In genomic region chr17:48002208-48002919, GRCh38 we compare ENCODE assay signal across 9 cellular contexts. TPM values are rescaled to one million over a fixed set of nuclear protein-coding genes. Genes with fewer than 3 reads are reported as not detected.
DNase-seq lines count a peak whose midpoint lies in the region; ATAC-seq and FAIRE-seq lines count a peak whose summit lies in the region.
"Had no signal": no experiment of that assay in that cellular context is flagged by ENCODE, and none has a peak within 500 bp of the region (broad histone marks: within the 10 kb centered on the region; RNA-seq: fewer than 3 reads in every experiment).

No MANE protein-coding gene starts in this region.

- H3K23ac ChIP-seq in trophoblast cell (ENCODE audit: low read length) = no peak overlapping the region

- peak overlapping the region; percentile 54 for H2BK12ac ChIP-seq in trophoblast cell (ENCODE audit: low read length)

- H4K8ac ChIP-seq in trophoblast cell (ENCODE audit: low read depth, low read length) = peak overlapping the region; percentile 54

- no peaks in the 10 kb centered on the region for H3K27me3 ChIP-seq in trophoblast cell (ENCODE audit: insufficient read depth, low read length)

- H3K4ac ChIP-seq in trophoblast cell (ENCODE audit: low read depth, low read length) = peak overlapping the region; percentile 47

- H4K12ac ChIP-seq in trophoblast cell (ENCODE audit: low read depth, low read length) = peak overlapping the region; percentile 87

- no peak for ATAC-seq in GM21515 (IDR thresholded peaks at IDR 0.05; ENCODE audit: unreplicated experiment)

- H3K4me3 ChIP-seq in trophoblast cell (ENCODE audit: low read depth, low read length) = no peak overlapping the region

- peak overlapping the region; percentile 48 for H3K27ac ChIP-seq in trophoblast cell (ENCODE audit: low read depth, low read length)

- H3K79me1 ChIP-seq in trophoblast cell (ENCODE audit: low read length) = peaks cover 14% of the 10 kb centered on the region

- peak overlapping the region; percentile 72 for H2AFZ ChIP-seq in trophoblast cell (ENCODE audit: insufficient read depth, low read length, poor library complexity)

- no peak overlapping the region for H3K4me2 ChIP-seq in trophoblast cell (ENCODE audit: low read length)

- no peak overlapping the region for H3K9ac ChIP-seq in trophoblast cell (ENCODE audit: low read length)

- DNase-seq in DMS53 treated with DMSO at 0.1 percent for 48 hours (lab: John Stamatoyannopoulos, UW; ENCODE audit: unreplicated experiment) = peak; percentile 88
- peak; percentile 60 for DNase-seq in HTR-8/SVneo (ENCODE audit: insufficient read length, low spot score)
- peak; percentile 99 for DNase-seq in SK-MEL-5 (ENCODE audit: low read depth, low spot score)
- peak; percentile 31 for DNase-seq in fibroblast of the conjunctiva (ENCODE audit: low read depth)
- DNase-seq in trophoblast cell = peak in 1 of 2 donors; percentile 35
- DNase-seq in HuH-7.5 (ENCODE audit: low spot score) = no peak
- DNase-seq in activated CD4-positive, alpha-beta T cell treated with anti-CD3 and anti-CD28 coated beads, Interleukin-2, amount 50 U/mL, for 48 hours = no peak

- in situ Hi-C loops in SK-MEL-5 (cut with HindIII; ENCODE audit: low pct_unique_long_range_greater_than_20kb, low sequenced_read_pairs) = no loop called here

- H3K79me2 ChIP-seq in trophoblast cell (ENCODE audit: control insufficient read depth, insufficient read depth, low read length, poor library complexity) = no peaks in the 10 kb centered on the region

- H2BK5ac ChIP-seq in trophoblast cell (ENCODE audit: low read depth, low read length, poor library complexity) = peak overlapping the region; percentile 66

- peak overlapping the region; percentile 79 for H3K14ac ChIP-seq in trophoblast cell (ENCODE audit: low read length)

- no CpG with 5 or more reads among the region's 5 CpGs for WGBS in trophoblast cell (ENCODE audit: extremely low coverage, insufficient coverage, insufficient read length)

- peak overlapping the region; percentile 90 for H2BK120ac ChIP-seq in trophoblast cell (ENCODE audit: insufficient read depth, low read length, poor library complexity)

- FAIRE-seq in HTR-8/SVneo (lab: Jason Lieb, UNC) = no peak

- H3K36me3 ChIP-seq in trophoblast cell (ENCODE audit: control insufficient read depth in 1 of 2, insufficient read depth in 2 of 2, low read length in 2 of 2) = no peaks in the 10 kb centered on the region

- H3K18ac ChIP-seq in trophoblast cell (ENCODE audit: low read length) = no peak overlapping the region

- H2AK5ac ChIP-seq in trophoblast cell (ENCODE audit: low read length) = no peak overlapping the region

- peaks cover 2% of the 10 kb centered on the region for H3K9me3 ChIP-seq in trophoblast cell (ENCODE audit: insufficient read depth, low read depth, low read length)

- H4K91ac ChIP-seq in trophoblast cell (ENCODE audit: low read depth, low read length) = peak overlapping the region; percentile 70

- H3K4me1 ChIP-seq in trophoblast cell (ENCODE audit: control insufficient read depth in 1 of 2, insufficient read depth in 2 of 2, low read length in 2 of 2) = peaks cover 12 to 15% of the 10 kb centered on the region in 2 experiments

RNA-seq across cellular contexts. Expression of gene CDK5RAP3, which starts 31.5 kb away (rescaled TPM):
- 39.3 and 46.2 TPM in 2 replicates for total RNA-seq in SK-MEL-5 (2014; rRNA removed; shearing (Covaris generic))
- polyA plus RNA-seq in SK-MEL-5 (2015; cell fraction: cytosol; rRNA removed) = 23.9 and 26.8 TPM in 2 replicates
- 1,929 and 2,020 TPM in 2 replicates for polyA plus RNA-seq in SK-MEL-5 (2015; cell fraction: nucleus; rRNA removed)
- 102 TPM in 2 replicates for polyA plus RNA-seq in trophoblast cell (2013)

RNA-seq across cellular contexts. Expression of gene COPZ2, which starts 35.2 kb away (rescaled TPM):
- 9.3 and 10.2 TPM in 2 replicates for total RNA-seq in SK-MEL-5 (2014; rRNA removed; shearing (Covaris generic))
- 8.4 and 9.6 TPM in 2 replicates for polyA plus RNA-seq in SK-MEL-5 (2015; cell fraction: cytosol; rRNA removed)
- 6.3 and 20.2 TPM in 2 replicates for polyA plus RNA-seq in SK-MEL-5 (2015; cell fraction: nucleus; rRNA removed)
- 1.8 and 2.3 TPM in 2 replicates for polyA plus RNA-seq in trophoblast cell (2013)

RNA-seq across cellular contexts. Expression of gene PRR15L, which starts 44.7 kb away (rescaled TPM):
- not detected in 2 replicates for total RNA-seq in SK-MEL-5 (2014; rRNA removed; shearing (Covaris generic))
- polyA plus RNA-seq in SK-MEL-5 (2015; cell fraction: cytosol; rRNA removed) = not detected in 2 replicates
- not detected in 2 replicates for polyA plus RNA-seq in SK-MEL-5 (2015; cell fraction: nucleus; rRNA removed)
- polyA plus RNA-seq in trophoblast cell (2013) = 0.04 TPM in 1 of 2 replicates, not detected in the other
- total RNA-seq: natural killer cell treated with Interleukin-12 subunit alpha and Interleukin-12 subunit beta and Interleukin-15 and Interleukin-18, amount 100 ng/mL, for 72 hours had no signal

RNA-seq across cellular contexts. Expression of gene NFE2L1, which starts 45.8 kb away (rescaled TPM):
- total RNA-seq in SK-MEL-5 (2014; rRNA removed; shearing (Covaris generic)) = 32.6 and 35.4 TPM in 2 replicates
- polyA plus RNA-seq in SK-MEL-5 (2015; cell fraction: cytosol; rRNA removed) = 185 and 219 TPM in 2 replicates
- polyA plus RNA-seq in SK-MEL-5 (2015; cell fraction: nucleus; rRNA removed) = 61.3 and 71.3 TPM in 2 replicates
- polyA plus RNA-seq in trophoblast cell (2013) = 87.8 and 92.2 TPM in 2 replicates

Comparison
In these comparisons a context has a peak if more than half of its experiments do, and no peak if none do; other contexts are left out.
1. DNase-seq: peak in DMS53 treated with DMSO at 0.1 percent for 48 hours (single experiment), HTR-8/SVneo (single experiment), SK-MEL-5 (single experiment) and fibroblast of the conjunctiva (single experiment); none in HuH-7.5 (single experiment) and activated CD4-positive, alpha-beta T cell treated with anti-CD3 and anti-CD28 coated beads, Interleukin-2, amount 50 U/mL, for 48 hours (0 of 2).